Comparison of ENCODE assay signal across 19 cellular contexts in genomic region chr4:74942918-74943253, GRCh38. TPM values are rescaled to one million over a fixed set of nuclear protein-coding genes. Genes with fewer than 3 reads are reported as not detected.
DNase-seq lines count a peak whose midpoint lies in the region; ATAC-seq, FAIRE-seq and TF ChIP-seq lines count a peak whose summit lies in the region.
"Had no signal": no experiment of that assay in that cellular context is flagged by ENCODE, and none has a peak within 500 bp of the region (broad histone marks: within the 10 kb centered on the region; RNA-seq: fewer than 3 reads in every experiment).

No MANE protein-coding gene starts in this region.

- TF ChIP-seq CTCF in GM12878 (IDR thresholded peaks at IDR 0.05 in 2 of 3, conservative IDR thresholded peaks at IDR 0.05 in 1 of 3; ENCODE audit: control insufficient read depth in 2 of 3, extremely low read depth in 1 of 3, insufficient read depth in 1 of 3, low read depth in 3 of 3, low read length in 3 of 3) (no peak), thoracic aorta (IDR thresholded peaks at IDR 0.05) (no peak)

- H3K27ac Mint-ChIP-seq in activated CD4-positive, alpha-beta memory T cell treated with anti-CD3 and anti-CD28 coated beads, Interleukin-2, amount 10 ng/mL, durations not matched to agents 7 days and 5 days, result no peak overlapping the region
- H3K27ac Mint-ChIP-seq: CD4-positive, CD25-positive, alpha-beta regulatory T cell; HFFc6; T-helper 17 cell had no signal

- no peak overlapping the region for H2AFZ ChIP-seq in GM12878 (ENCODE audit: control insufficient read depth, low read depth, low read length)
- H2AFZ ChIP-seq: PC-9 had no signal

- TF ChIP-seq RAD21 in GM12878 (IDR thresholded peaks at IDR 0.05; ENCODE audit: insufficient read depth, low read depth, low read length), result no peak

- H3K4me1 ChIP-seq in GM12878 (ENCODE audit: control insufficient read depth, insufficient read depth, low read length) (peaks cover 5% of the 10 kb centered on the region), thoracic aorta (ENCODE audit: control insufficient read depth in 1 of 2, low read depth in 2 of 2) (peaks cover 2 to 33% of the 10 kb centered on the region in 2 donors)

- H3K79me2 ChIP-seq in GM12878 (ENCODE audit: control insufficient read depth, insufficient read depth, low read length), result peaks cover 2% of the 10 kb centered on the region; the same call in 1 of the 2 replicates

- CTCF ChIA-PET in GM12878 (lab: Yijun Ruan, JAX), result interaction anchor here (0.7 to 1.5 kb wide), 7 partner anchors 9 to 104 kb away, joined by 3 to 12 read pairs (median 3); no protein-coding TSS in a partner anchor
- CTCF ChIA-PET in activated CD4-positive, alpha-beta memory T cell treated with anti-CD3 and anti-CD28 coated beads, Interleukin-2, amount 10 ng/mL, durations not matched to agents 7 days and 5 days (lab: Charles Lee), result no interaction called here

- SMC1A ChIA-PET in GM12878 (lab: Charles Lee; ENCODE audit: uncharacterized antibody, unreplicated experiment), result interaction anchor here (1.0 to 3.2 kb wide), 5 partner anchors 9 to 262 kb away, joined by 3 to 36 read pairs (median 4); partner anchors contain the start of gene PARM1

- RAD21 ChIA-PET in GM12878 (lab: Charles Lee; ENCODE audit: unreplicated experiment), result interaction anchor here (0.9 to 3.5 kb wide), 9 partner anchors 8 to 547 kb away, joined by 3 to 32 read pairs (median 5); partner anchors contain the start of gene PARM1

- no peak for TF ChIP-seq POLR2A in GM12878 (IDR thresholded peaks at IDR 0.05; ENCODE audit: low read depth, low read length)

- peaks cover 2% of the 10 kb centered on the region for H3K27me3 Mint-ChIP-seq in activated CD4-positive, alpha-beta memory T cell treated with anti-CD3 and anti-CD28 coated beads, Interleukin-2, amount 10 ng/mL, durations not matched to agents 7 days and 5 days
- H3K27me3 Mint-ChIP-seq: CD4-positive, CD25-positive, alpha-beta regulatory T cell had no signal

- POLR2A ChIA-PET in GM12878 (lab: Charles Lee), result interaction anchor here (0.8 to 1.2 kb wide), 2 partner anchors 10 to 61 kb away, joined by 3 to 4 read pairs; no protein-coding TSS in a partner anchor
- POLR2A ChIA-PET in activated CD4-positive, alpha-beta memory T cell treated with anti-CD3 and anti-CD28 coated beads, Interleukin-2, amount 10 ng/mL, durations not matched to agents 7 days and 5 days (lab: Charles Lee), result no interaction called here

- no peaks in the 10 kb centered on the region for H3K4me1 Mint-ChIP-seq in activated CD4-positive, alpha-beta memory T cell treated with anti-CD3 and anti-CD28 coated beads, Interleukin-2, amount 10 ng/mL, durations not matched to agents 7 days and 5 days
- H3K4me1 Mint-ChIP-seq: CD4-positive, CD25-positive, alpha-beta regulatory T cell; T-helper 17 cell had no signal

- no peak overlapping the region for H3K4me2 ChIP-seq in GM12878 (ENCODE audit: control insufficient read depth, insufficient read depth)
- H3K4me2 ChIP-seq: KMS-11, PC-9 had no signal

- no peak overlapping the region for H3K4me3 Mint-ChIP-seq in activated CD4-positive, alpha-beta memory T cell treated with anti-CD3 and anti-CD28 coated beads, Interleukin-2, amount 10 ng/mL, durations not matched to agents 7 days and 5 days
- H3K4me3 Mint-ChIP-seq: CD4-positive, CD25-positive, alpha-beta regulatory T cell; HFFc6; T-helper 17 cell had no signal

- H3K36me3 ChIP-seq in GM12878 (ENCODE audit: control insufficient read depth in 2 of 2, insufficient read depth in 2 of 2, low read length in 1 of 2) (no peaks in the 10 kb centered on the region), thoracic aorta (no peaks in the 10 kb centered on the region)

- in situ Hi-C loops in GM12878 (cut with MboI), result no loop called here

- H3K4me3 ChIP-seq in GM12878 (no peak overlapping the region), thoracic aorta (no peak overlapping the region)
- H3K4me3 ChIP-seq: PC-9, SJCRH30 had no signal

- DNase-seq in GM12878 (ENCODE audit: low read depth, low spot score) (no peak), thoracic aorta (ENCODE audit: low spot score) (no peak), NCI-H82 treated with DMSO at 0.1 percent for 48 hours (lab: John Stamatoyannopoulos, UW; ENCODE audit: unreplicated experiment) (no peak)
- no peak for DNase-seq in activated CD4-positive, alpha-beta memory T cell treated with anti-CD3 and anti-CD28 coated beads, Interleukin-2, amount 10 ng/mL, durations not matched to agents 7 days and 5 days
- DNase-seq in activated naive CD4-positive, alpha-beta T cell treated with Interleukin-2 at 50 U/mL for 16 hours, result no peak
- DNase-seq: CD4-positive, CD25-positive, alpha-beta regulatory T cell; HFFc6; NCI-H1417 treated with DMSO at 0.1 percent for 48 hours; NCI-H1930; NCI-H2171; NCI-H446; SJCRH30; T-helper 17 cell had no signal

- FAIRE-seq in GM12878 (lab: Jason Lieb, UNC), result no peak
- FAIRE-seq: GM18507, HepG2 had no signal

- H3K9me3 ChIP-seq in GM12878 (replicated peaks; ENCODE audit: control insufficient read depth, insufficient read depth, low read length), result no peaks in the 10 kb centered on the region
- H3K9me3 ChIP-seq in thoracic aorta, result no peaks in the 10 kb centered on the region
- H3K9me3 ChIP-seq: SJCRH30 had no signal

- no peaks in the 10 kb centered on the region for H3K36me3 Mint-ChIP-seq in activated CD4-positive, alpha-beta memory T cell treated with anti-CD3 and anti-CD28 coated beads, Interleukin-2, amount 10 ng/mL, durations not matched to agents 7 days and 5 days (ENCODE audit: low read depth)
- H3K36me3 Mint-ChIP-seq: CD4-positive, CD25-positive, alpha-beta regulatory T cell had no signal

- intact Hi-C loops in GM12878 (cut with micrococcal nuclease; ENCODE audit: unreplicated experiment), result no loop called here

- BruUV-seq in GM12878 (replicated peaks; lab: Mats Ljungman, UMichigan), result no TSS peak

- TF ChIP-seq EP300 in GM12878 (IDR thresholded peaks at IDR 0.05; ENCODE audit: borderline replicate concordance in 1 of 2, control insufficient read depth in 1 of 2, low read depth in 2 of 2, low read length in 2 of 2), result no peak

- H3K27me3 ChIP-seq in GM12878 (replicated peaks in 1 of 2; ENCODE audit: control insufficient read depth in 2 of 2, insufficient read depth in 2 of 2, low read length in 1 of 2), result no peaks in the 10 kb centered on the region; a peak in 1 of 4 replicates
- no peaks in the 10 kb centered on the region for H3K27me3 ChIP-seq in thoracic aorta (replicated peaks; ENCODE audit: insufficient read depth)
- H3K27me3 ChIP-seq: SJCRH30 had no signal

- H3K27ac ChIP-seq in GM12878 (ENCODE audit: control insufficient read depth, insufficient read depth), result no peak overlapping the region
- peak overlapping the region; percentile 13 to 36 for H3K27ac ChIP-seq in thoracic aorta
- H3K27ac ChIP-seq: KMS-11, PC-9, SJCRH30 had no signal

- no peaks in the 10 kb centered on the region for H3K9me3 Mint-ChIP-seq in activated CD4-positive, alpha-beta memory T cell treated with anti-CD3 and anti-CD28 coated beads, Interleukin-2, amount 10 ng/mL, durations not matched to agents 7 days and 5 days
- H3K9me3 Mint-ChIP-seq: HFFc6 had no signal

- WGBS in GM12878 (ENCODE audit: insufficient coverage, insufficient replicate concordance, low lambda C conversion rate, missing lambda C conversion rate), result 78% methylated on average over 3 of the region's 3 CpGs

- no peak overlapping the region for H3K9ac ChIP-seq in GM12878 (ENCODE audit: control insufficient read depth, insufficient read depth, low read length)
- H3K9ac ChIP-seq: KMS-11 had no signal

- peak; percentile 73 for ATAC-seq in GM18868 (IDR thresholded peaks at IDR 0.05; ENCODE audit: unreplicated experiment)
- peak; percentile 49 for ATAC-seq in HG02870 (IDR thresholded peaks at IDR 0.05; ENCODE audit: unreplicated experiment)
- peak; percentile 56 for ATAC-seq in GM12878
- no peak for ATAC-seq in thoracic aorta (ENCODE audit: insufficient number of reproducible peaks, low FRiP score, low read depth)
- ATAC-seq: HepG2, T-helper 17 cell had no signal

- no peaks in the 10 kb centered on the region for H4K20me1 ChIP-seq in GM12878 (ENCODE audit: control insufficient read depth, insufficient read depth)

TF ChIP-seq in GM12878, 131 proteins besides CTCF, POLR2A, EP300 and RAD21 (continues in another document):
- TF ChIP-seq IRF3 (IDR thresholded peaks at IDR 0.05), result no peak
- TF ChIP-seq MTA3 (IDR thresholded peaks at IDR 0.05; ENCODE audit: borderline replicate concordance, low read length), result 0 out of 2 replicates have a peak, but pooled peaks have one; percentile 33
- peak; percentile 62 for TF ChIP-seq JUNB (IDR thresholded peaks at IDR 0.05)
- TF ChIP-seq JUND (IDR thresholded peaks at IDR 0.05; ENCODE audit: low read depth, low read length), result no peak
- TF ChIP-seq SPI1 (IDR thresholded peaks at IDR 0.05; ENCODE audit: borderline replicate concordance, insufficient read depth, low read depth, low read length), result peak; percentile 45; the same call in 1 of the 2 replicates

RNA-seq across cellular contexts. Expression of gene PARM1, which starts 10.0 kb away (rescaled TPM):
- total RNA-seq in GM12878 (2013; cell fraction: nucleolus; rRNA removed), result 13.5 and 16.1 TPM in 2 replicates
- 56.2 and 59.2 TPM in 2 replicates for total RNA-seq in GM12878 (2014; rRNA removed)
- total RNA-seq in GM12878 (2014; rRNA removed; fragmentation: Illumina TruSeq; extraction: Trizol), result 41.4 and 42.2 TPM in 2 replicates
- 41.4 and 43.2 TPM in 2 replicates for total RNA-seq in GM12878 (2021)
- polyA plus RNA-seq in GM12878 (2011; ENCODE audit: low read depth), result 7.1 TPM
- polyA plus RNA-seq in GM12878 (2011; rRNA removed), result 27.0 and 30.3 TPM in 2 replicates
- 27.2 and 33.8 TPM in 2 replicates for polyA plus RNA-seq in GM12878 (2011; cell fraction: cytosol; rRNA removed)
- 28.6 and 28.9 TPM in 2 replicates for polyA plus RNA-seq in GM12878 (2011; cell fraction: nucleus; rRNA removed)
- polyA plus RNA-seq in GM12878 (2012), result 8.4 and 10.4 TPM in 2 replicates
- polyA plus RNA-seq in GM12878 (2014; fragmentation: Illumina TruSeq; extraction: Trizol), result 54.2 and 57.1 TPM in 2 replicates
- polyA plus RNA-seq in GM12878 (2014; fragmentation: Nextera tagmentation; extraction: Ambion mirVana), result 10 to 100 TPM; 13.9 to 21.8 TPM
- polyA plus RNA-seq in GM12878 (2014; rRNA removed), result 25.5 and 26.0 TPM in 2 replicates
- polyA plus RNA-seq in GM12878 (2016; fragmentation: Nextera tagmentation; extraction: Ambion mirVana), result 10 to 100 TPM; 41.1 to 41.5 TPM
- 25.0 and 26.2 TPM in 2 replicates for polyA minus RNA-seq in GM12878 (2011; rRNA and poly(A)+ RNA removed)
- polyA minus RNA-seq in GM12878 (2011; cell fraction: cytosol; rRNA and poly(A)+ RNA removed), result 11.6 and 14.0 TPM in 2 replicates
- 13.8 and 20.3 TPM in 2 replicates for polyA minus RNA-seq in GM12878 (2011; cell fraction: nucleus; rRNA and poly(A)+ RNA removed)
- total RNA-seq in thoracic aorta, result 100 to 1,000 TPM; 127 to 263 TPM
- total RNA-seq in activated CD4-positive, alpha-beta memory T cell treated with anti-CD3 and anti-CD28 coated beads, Interleukin-2, amount 10 ng/mL, durations not matched to agents 7 days and 5 days, result not detected
- total RNA-seq: HepG2 had no signal
- polyA plus RNA-seq: HepG2 had no signal

Comparison
In these comparisons a context has a peak if more than half of its experiments do, and no peak if none do; other contexts are left out.
1. RNA of gene PARM1, which starts 10.0 kb away (total RNA-seq): 127 to 263 TPM in thoracic aorta and 13.5 to 59.2 TPM in GM12878; not detected in activated CD4-positive, alpha-beta memory T cell treated with anti-CD3 and anti-CD28 coated beads, Interleukin-2, amount 10 ng/mL, durations not matched to agents 7 days and 5 days; every median in the first group is over 10 times any median in the second.